ENCODE assay signal across 8 cellular contexts in genomic region chr1:240691521-240692338, GRCh38.
DNase-seq lines count a peak whose midpoint lies in the region; ATAC-seq and TF ChIP-seq lines count a peak whose summit lies in the region.

No MANE protein-coding gene starts in this region.

- ATAC-seq in left cardiac atrium = no peak
- ATAC-seq in GM19455 (IDR thresholded peaks at IDR 0.05; ENCODE audit: unreplicated experiment) = no peak
- no peak for ATAC-seq in GM21717 (IDR thresholded peaks at IDR 0.05; ENCODE audit: unreplicated experiment)

- H3K4me3 ChIP-seq in cardiac muscle cell (no peak overlapping the region), choroid plexus epithelial cell (ENCODE audit: low read depth, low read length) (no peak overlapping the region)

- H3K36me3 Mint-ChIP-seq in activated naive CD8-positive, alpha-beta T cell treated with anti-CD3 and anti-CD28 coated beads for 36 hours = no peaks in the 10 kb centered on the region

- intact Hi-C loops in left cardiac atrium (cut with DNase I) = no loop called here

- no peak overlapping the region for H3K27ac Mint-ChIP-seq in activated naive CD8-positive, alpha-beta T cell treated with anti-CD3 and anti-CD28 coated beads for 36 hours

- H3K4me3 Mint-ChIP-seq in activated naive CD8-positive, alpha-beta T cell treated with anti-CD3 and anti-CD28 coated beads for 36 hours = no peak overlapping the region

- H3K27me3 Mint-ChIP-seq in activated naive CD8-positive, alpha-beta T cell treated with anti-CD3 and anti-CD28 coated beads for 36 hours = peaks cover 3% of the 10 kb centered on the region

- H3K9me3 ChIP-seq in cardiac muscle cell (ENCODE audit: low read depth) = no peaks in the 10 kb centered on the region

- no peak overlapping the region for H3K27ac ChIP-seq in cardiac muscle cell

- peaks cover 6% of the 10 kb centered on the region for H3K4me1 Mint-ChIP-seq in activated naive CD8-positive, alpha-beta T cell treated with anti-CD3 and anti-CD28 coated beads for 36 hours

- DNase-seq in cardiac muscle cell (ENCODE audit: low read depth in 1 of 2, low spot score in 1 of 2) (peak; percentile 9 to 70), left cardiac atrium (no peak), NCI-H69 (lab: John Stamatoyannopoulos, UW) (peak; percentile 72), choroid plexus epithelial cell (ENCODE audit: low read depth) (peak; percentile 51), mucosa of gallbladder (ENCODE audit: low spot score) (peak; percentile 27)
- DNase-seq in activated naive CD8-positive, alpha-beta T cell treated with anti-CD3 and anti-CD28 coated beads for 36 hours = no peak

- H3K4me1 ChIP-seq in cardiac muscle cell (ENCODE audit: low read depth) = no peaks in the 10 kb centered on the region

- H3K9me3 Mint-ChIP-seq in activated naive CD8-positive, alpha-beta T cell treated with anti-CD3 and anti-CD28 coated beads for 36 hours = no peaks in the 10 kb centered on the region

- no peaks in the 10 kb centered on the region for H3K36me3 ChIP-seq in cardiac muscle cell

- H3K27me3 ChIP-seq in cardiac muscle cell = no peaks in the 10 kb centered on the region

- TF ChIP-seq CTCF in cardiac muscle cell (IDR thresholded peaks at IDR 0.05; ENCODE audit: low read depth, low read length) (peak; percentile 25), choroid plexus epithelial cell (conservative IDR thresholded peaks at IDR 0.05; ENCODE audit: low read depth, low read length) (peak; percentile 73)

Comparison
In these comparisons a context has a peak if more than half of its experiments do, and no peak if none do; other contexts are left out.
1. DNase-seq: peak in cardiac muscle cell (2 of 2), NCI-H69 (single experiment), choroid plexus epithelial cell (single experiment) and mucosa of gallbladder (single experiment); none in left cardiac atrium (single experiment) and activated naive CD8-positive, alpha-beta T cell treated with anti-CD3 and anti-CD28 coated beads for 36 hours (single experiment).